Comparison of ENCODE assay signal across 21 cellular contexts in the genomic region with DNA sequence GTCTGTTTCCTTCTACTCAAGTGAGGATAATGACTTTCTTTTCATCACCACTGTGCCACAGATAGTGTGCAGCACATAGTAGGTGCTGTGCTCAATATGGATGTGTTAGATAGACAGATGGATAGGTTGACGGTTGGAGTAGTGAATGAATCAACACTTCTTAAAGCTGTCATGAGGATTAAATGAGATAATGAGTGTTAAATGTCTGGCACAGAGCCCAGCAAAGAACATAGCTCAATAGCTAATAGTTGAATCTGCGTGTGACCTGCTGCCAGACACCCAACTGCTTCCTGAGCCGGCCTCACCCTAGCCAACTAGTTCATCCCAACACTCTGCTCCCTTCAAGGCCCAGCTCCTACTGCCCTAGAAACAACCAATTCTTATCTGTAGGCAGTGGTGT.
DNase-seq lines count a peak whose midpoint lies in the region; ATAC-seq and TF ChIP-seq lines count a peak whose summit lies in the region.
"Had no signal": no experiment of that assay in that cellular context is flagged by ENCODE, and none has a peak within 500 bp of the region (broad histone marks: within the 10 kb centered on the region; RNA-seq: fewer than 3 reads in every experiment).

No MANE protein-coding gene starts in this region.

- 17 to 20% methylated on average over 2 to 3 of the region's 3 CpGs for WGBS in body of pancreas, 2 donors

- intact Hi-C loops in body of pancreas (cut with DNase I) = no loop called here

- no peak overlapping the region for H3K27ac ChIP-seq in body of pancreas
- H3K27ac ChIP-seq: ascending aorta, skin epidermis, vagina had no signal

- no peaks in the 10 kb centered on the region for H3K4me1 ChIP-seq in body of pancreas
- H3K4me1 ChIP-seq: ascending aorta, vagina had no signal

- H3K36me3 ChIP-seq in body of pancreas (replicated peaks in 1 of 2; ENCODE audit: insufficient read depth in 1 of 2, low read depth in 2 of 2) = no peaks in the 10 kb centered on the region
- H3K36me3 ChIP-seq: ascending aorta, vagina had no signal

- no peak for ATAC-seq in GM18517 (IDR thresholded peaks at IDR 0.05; ENCODE audit: unreplicated experiment)
- no peak for ATAC-seq in body of pancreas
- ATAC-seq: activated CD8-positive, alpha-beta T cell treated with anti-CD3 and anti-CD28 coated beads, Interleukin-2, amount 10 ng/mL, durations not matched to agents 7 days and 5 days; activated T-cell treated with anti-CD3 and anti-CD28 coated beads, Interleukin-2, amount 50 U/mL, for 4 hours; effector memory CD8-positive, alpha-beta T cell; GM23338; WTC11 had no signal

- TF ChIP-seq POLR2A in body of pancreas (IDR thresholded peaks at IDR 0.05) = no peak

- H3K27me3 ChIP-seq in body of pancreas = no peaks in the 10 kb centered on the region
- H3K27me3 ChIP-seq: ascending aorta, vagina had no signal

- no peak overlapping the region for H3K4me3 ChIP-seq in body of pancreas
- H3K4me3 ChIP-seq: ascending aorta, GM23338, skin epidermis, vagina had no signal

- DNase-seq in DMS 273 treated with DMSO at 0.1 percent for 48 hours (lab: John Stamatoyannopoulos, UW) = peak; percentile 24
- DNase-seq in NCI-H1092 treated with DMSO at 0.1 percent for 48 hours (lab: John Stamatoyannopoulos, UW) = peak; percentile 41
- DNase-seq in NCI-H82 treated with DMSO at 0.1 percent for 48 hours (lab: John Stamatoyannopoulos, UW; ENCODE audit: unreplicated experiment) = peak; percentile 84
- DNase-seq in foreskin melanocyte = peak; percentile 40
- no peak for DNase-seq in body of pancreas
- no peak for DNase-seq in stimulated activated naive CD4-positive, alpha-beta T cell treated with Interleukin-2 at 50 U/mL for 16 hours (lab: John Stamatoyannopoulos, UW)
- DNase-seq: activated CD8-positive, alpha-beta T cell treated with anti-CD3 and anti-CD28 coated beads, Interleukin-2, amount 10 ng/mL, durations not matched to agents 7 days and 5 days; activated naive CD4-positive, alpha-beta T cell treated with anti-CD3 and anti-CD28 coated beads, Interleukin-2, amount 50 U/mL, for 16 hours; activated T-cell treated with anti-CD3 and anti-CD28 coated beads, Interleukin-2, amount 50 U/mL, for 4 hours; effector memory CD8-positive, alpha-beta T cell; hippocampal formation; mesenchymal stem cell; NCI-H2081 treated with DMSO at 0.1 percent for 48 hours; posterior cingulate gyrus; stimulated activated CD4-positive, alpha-beta T cell treated with anti-CD3 and anti-CD28 coated beads, Interleukin-4, amount 100 ng/mL, for 24 hours had no signal

- H3K9me3 ChIP-seq in body of pancreas = no peaks in the 10 kb centered on the region
- H3K9me3 ChIP-seq: ascending aorta, vagina had no signal

- no peak for TF ChIP-seq CTCF in body of pancreas (IDR thresholded peaks at IDR 0.05)

Comparison
In these comparisons a context has a peak if more than half of its experiments do, and no peak if none do; other contexts are left out.
1. DNase-seq: peak in DMS 273 treated with DMSO at 0.1 percent for 48 hours (single experiment), NCI-H1092 treated with DMSO at 0.1 percent for 48 hours (single experiment), NCI-H82 treated with DMSO at 0.1 percent for 48 hours (single experiment) and foreskin melanocyte (single experiment); none in body of pancreas (0 of 4) and stimulated activated naive CD4-positive, alpha-beta T cell treated with Interleukin-2 at 50 U/mL for 16 hours (single experiment).